In genomic region chr10:111830360-111830759, GRCh38 we compare ENCODE assay signal across 24 cellular contexts.
DNase-seq lines count a peak whose midpoint lies in the region; ATAC-seq, FAIRE-seq and TF ChIP-seq lines count a peak whose summit lies in the region.
"Had no signal": no experiment of that assay in that cellular context is flagged by ENCODE, and none has a peak within 500 bp of the region (broad histone marks: within the 10 kb centered on the region; RNA-seq: fewer than 3 reads in every experiment).

No MANE protein-coding gene starts in this region.

- no peaks in the 10 kb centered on the region for H3K27me3 Mint-ChIP-seq in GM23338 (ENCODE audit: insufficient read depth, low read depth, poor library complexity)
- no peaks in the 10 kb centered on the region for H3K27me3 Mint-ChIP-seq in endodermal cell (ENCODE audit: insufficient read depth)

- TF ChIP-seq EP300 in H1 (IDR thresholded peaks at IDR 0.05; ENCODE audit: borderline replicate concordance in 1 of 2, low read depth in 2 of 2, low read length in 2 of 2): no peak

- no peaks in the 10 kb centered on the region for H3K9me2 ChIP-seq in GM23338 (ENCODE audit: insufficient read depth)

- no peak overlapping the region for H3K4me3 ChIP-seq in GM23338
- H3K4me3 ChIP-seq in H1 (ENCODE audit: extremely low read depth in 1 of 4, insufficient read depth in 2 of 4, low read depth in 3 of 4, low read length in 4 of 4): no peak overlapping the region
- peak overlapping the region in 1 of 2 donors; percentile 10 for H3K4me3 ChIP-seq in muscle layer of colon (ENCODE audit: low read depth in 1 of 2, low read length in 2 of 2)
- no peak overlapping the region for H3K4me3 ChIP-seq in trophoblast cell (ENCODE audit: low read depth, low read length)
- no peak overlapping the region for H3K4me3 ChIP-seq in adrenal gland
- H3K4me3 ChIP-seq in endodermal cell (ENCODE audit: low read length): no peak overlapping the region

- FAIRE-seq in H1 (lab: Jason Lieb, UNC): no peak
- FAIRE-seq: GM12891 had no signal

- no peak overlapping the region for H4K8ac ChIP-seq in H1 (ENCODE audit: extremely low read depth, insufficient read depth, low read length)
- H4K8ac ChIP-seq in trophoblast cell (ENCODE audit: low read depth, low read length): no peak overlapping the region

- H2BK120ac ChIP-seq in H1 (replicated peaks; ENCODE audit: low read depth, low read length) (no peak overlapping the region), trophoblast cell (ENCODE audit: insufficient read depth, low read length, poor library complexity) (no peak overlapping the region)

- no peak overlapping the region for H4K12ac ChIP-seq in trophoblast cell (ENCODE audit: low read depth, low read length)

- H3K23ac ChIP-seq in H1 (ENCODE audit: insufficient read length) (no peak overlapping the region), trophoblast cell (ENCODE audit: low read length) (peak overlapping the region; percentile 61)

- H3K9me3 ChIP-seq in H1 (ENCODE audit: insufficient read depth in 2 of 2, low read depth in 1 of 2, low read length in 1 of 2) (no peaks in the 10 kb centered on the region), muscle layer of colon (ENCODE audit: low read length) (no peaks in the 10 kb centered on the region), trophoblast cell (ENCODE audit: insufficient read depth, low read depth, low read length) (no peaks in the 10 kb centered on the region), adrenal gland (replicated peaks in 1 of 3) (no peaks in the 10 kb centered on the region), endodermal cell (ENCODE audit: control insufficient read depth, low read length) (no peaks in the 10 kb centered on the region)

- H3K27me3 ChIP-seq in GM23338 (ENCODE audit: insufficient read depth): no peaks in the 10 kb centered on the region
- no peaks in the 10 kb centered on the region for H3K27me3 ChIP-seq in H1 (replicated peaks in 1 of 4; ENCODE audit: control insufficient read depth in 3 of 4, extremely low read depth in 1 of 4, insufficient read depth in 3 of 4, low read length in 3 of 4)
- H3K27me3 ChIP-seq in muscle layer of colon (ENCODE audit: control insufficient read depth in 1 of 2, insufficient read depth in 2 of 2, low read length in 2 of 2): no peaks in the 10 kb centered on the region
- H3K27me3 ChIP-seq in trophoblast cell (ENCODE audit: insufficient read depth, low read length): no peaks in the 10 kb centered on the region
- no peaks in the 10 kb centered on the region for H3K27me3 ChIP-seq in adrenal gland
- H3K27me3 ChIP-seq in endodermal cell (ENCODE audit: control insufficient read depth, insufficient read depth, low read length, poor library complexity, severe bottlenecking): no peaks in the 10 kb centered on the region

- H2BK5ac ChIP-seq in H1 (ENCODE audit: low read depth, low read length) (no peak overlapping the region), trophoblast cell (ENCODE audit: low read depth, low read length, poor library complexity) (no peak overlapping the region)

- WGBS in H1 (ENCODE audit: extremely low coverage in 1 of 2, insufficient coverage in 1 of 2, insufficient read length in 1 of 2, insufficient replicate concordance in 2 of 2, low coverage in 1 of 2, low lambda C conversion rate in 2 of 2, missing lambda C conversion rate in 1 of 2), 2 experiments: 85% methylated on average over 7 of the region's 7 CpGs; no CpG with 5 or more reads in 1 of the 2 experiments
- WGBS in trophoblast cell (ENCODE audit: extremely low coverage, insufficient coverage, insufficient read length): no CpG with 5 or more reads among the region's 7 CpGs
- 48 to 69% (median 60%) methylated on average over 7 of the region's 7 CpGs for WGBS in adrenal gland, 4 donors
- 68 to 88% methylated on average over 6 to 7 of the region's 7 CpGs for WGBS in endodermal cell (ENCODE audit: insufficient coverage in 1 of 2, insufficient read length in 1 of 2), 2 experiments

- H2BK12ac ChIP-seq in H1 (ENCODE audit: low read depth, low read length) (no peak overlapping the region), trophoblast cell (ENCODE audit: low read length) (no peak overlapping the region)

- no peak overlapping the region for H2BK15ac ChIP-seq in H1 (ENCODE audit: low read length)

- intact Hi-C loops in adrenal gland (cut with DNase I): no loop called here

- H3K79me1 ChIP-seq in H1 (ENCODE audit: low read depth, low read length): no peaks in the 10 kb centered on the region
- no peaks in the 10 kb centered on the region for H3K79me1 ChIP-seq in trophoblast cell (ENCODE audit: low read length)

- POLR2A ChIA-PET in H1 (lab: Charles Lee; ENCODE audit: partially characterized antibody): no interaction called here

- CTCF ChIA-PET in H1 (lab: Charles Lee; ENCODE audit: partially characterized antibody): interaction anchor here (0.8 to 1.5 kb wide), 6 partner anchors 9 to 311 kb away, joined by 3 to 4 read pairs (median 3); no protein-coding TSS in a partner anchor

- H3K27ac ChIP-seq in GM23338 (ENCODE audit: low read depth): no peak overlapping the region
- H3K27ac ChIP-seq in H1 (ENCODE audit: low read depth, low read length): no peak overlapping the region
- peak overlapping the region; percentile 46 for H3K27ac ChIP-seq in muscle layer of colon (ENCODE audit: low read depth, low read length)
- no peak overlapping the region for H3K27ac ChIP-seq in trophoblast cell (ENCODE audit: low read depth, low read length)
- H3K27ac ChIP-seq in adrenal gland: no peak overlapping the region
- H3K27ac ChIP-seq in endodermal cell (ENCODE audit: low read depth, low read length): no peak overlapping the region

- no peak for TF ChIP-seq CTCF in GM23338 (conservative IDR thresholded peaks at IDR 0.05; ENCODE audit: low read depth in 2 of 2)
- no peak for TF ChIP-seq CTCF in H1 (IDR thresholded peaks at IDR 0.05; ENCODE audit: control extremely low read depth in 1 of 3, insufficient read depth in 1 of 3, low read depth in 1 of 3, low read length in 3 of 3)
- TF ChIP-seq CTCF in adrenal gland (IDR thresholded peaks at IDR 0.05): no peak
- no peak for TF ChIP-seq CTCF in endodermal cell (conservative IDR thresholded peaks at IDR 0.05)

- peak; percentile 53; the same call in 2 of the 3 replicates for ATAC-seq in GM23338
- ATAC-seq in SK-N-SH treated with all-trans-retinoic acid at 6 μM for 48 hours: no peak
- ATAC-seq: PC-3 had no signal

- H3K4me3 Mint-ChIP-seq in GM23338 (no peak overlapping the region), endodermal cell (no peak overlapping the region)

- no peak for TF ChIP-seq POLR2A in H1 (IDR thresholded peaks at IDR 0.05; ENCODE audit: control extremely low read depth in 1 of 2, low read depth in 2 of 2, low read length in 2 of 2)
- no peak for TF ChIP-seq POLR2A in adrenal gland (IDR thresholded peaks at IDR 0.05)

- no peak overlapping the region for H3K4me2 ChIP-seq in GM23338
- no peak overlapping the region for H3K4me2 ChIP-seq in H1 (ENCODE audit: insufficient read depth in 1 of 2, low read depth in 2 of 2, low read length in 2 of 2)
- no peak overlapping the region for H3K4me2 ChIP-seq in trophoblast cell (ENCODE audit: low read length)

- peaks cover 4% of the 10 kb centered on the region; the same call in 1 of the 2 replicates for H3K4me1 ChIP-seq in GM23338 (ENCODE audit: insufficient read depth)
- H3K4me1 ChIP-seq in H1 (replicated peaks in 1 of 4; ENCODE audit: control insufficient read depth in 3 of 4, insufficient read depth in 4 of 4, low read length in 3 of 4): no peaks in the 10 kb centered on the region
- peaks cover 31% of the 10 kb centered on the region for H3K4me1 ChIP-seq in muscle layer of colon (ENCODE audit: insufficient read depth, low read length)
- no peaks in the 10 kb centered on the region for H3K4me1 ChIP-seq in trophoblast cell (ENCODE audit: control insufficient read depth in 1 of 2, insufficient read depth in 2 of 2, low read length in 2 of 2)
- H3K4me1 ChIP-seq in adrenal gland (replicated peaks in 1 of 2): no peaks in the 10 kb centered on the region
- no peaks in the 10 kb centered on the region for H3K4me1 ChIP-seq in endodermal cell (ENCODE audit: control insufficient read depth, insufficient read depth, low read length)

- H3K79me2 ChIP-seq in GM23338 (replicated peaks; ENCODE audit: insufficient read depth) (no peaks in the 10 kb centered on the region), H1 (ENCODE audit: control insufficient read depth in 1 of 2, insufficient read depth in 2 of 2, low read length in 2 of 2) (no peaks in the 10 kb centered on the region), trophoblast cell (ENCODE audit: control insufficient read depth, insufficient read depth, low read length, poor library complexity) (no peaks in the 10 kb centered on the region)

- H4K91ac ChIP-seq in H1 (replicated peaks; ENCODE audit: insufficient read length, low read length): no peak overlapping the region
- H4K91ac ChIP-seq in trophoblast cell (ENCODE audit: low read depth, low read length): no peak overlapping the region

- H3K36me3 Mint-ChIP-seq in GM23338 (ENCODE audit: low read depth) (no peaks in the 10 kb centered on the region), endodermal cell (ENCODE audit: low read depth) (no peaks in the 10 kb centered on the region)

- H4K20me1 ChIP-seq in GM23338 (replicated peaks; ENCODE audit: insufficient read depth) (no peaks in the 10 kb centered on the region), H1 (replicated peaks in 1 of 2; ENCODE audit: control insufficient read depth in 1 of 2, insufficient read depth in 2 of 2, low read length in 2 of 2) (no peaks in the 10 kb centered on the region)

- H3K4ac ChIP-seq in H1 (replicated peaks; ENCODE audit: insufficient read length, low read depth, low read length): no peak overlapping the region
- no peak overlapping the region for H3K4ac ChIP-seq in trophoblast cell (ENCODE audit: low read depth, low read length)

- H2AK5ac ChIP-seq in H1 (ENCODE audit: low read depth, low read length) (no peak overlapping the region), trophoblast cell (ENCODE audit: low read length) (no peak overlapping the region)

- H3K14ac ChIP-seq in H1 (ENCODE audit: insufficient read length) (no peak overlapping the region), trophoblast cell (ENCODE audit: low read length) (no peak overlapping the region)

- H3K4me1 Mint-ChIP-seq in GM23338 (peaks cover 10% of the 10 kb centered on the region), endodermal cell (peaks cover 10% of the 10 kb centered on the region)

- no peaks in the 10 kb centered on the region for H3K23me2 ChIP-seq in H1 (ENCODE audit: low read depth, low read length)

- H3K18ac ChIP-seq in H1 (ENCODE audit: extremely low read depth, low read length) (no peak overlapping the region), trophoblast cell (ENCODE audit: low read length) (no peak overlapping the region)

- no peak overlapping the region for H4K5ac ChIP-seq in H1 (ENCODE audit: insufficient read length, low read depth, low read length)

- TF ChIP-seq RAD21 in H1 (IDR thresholded peaks at IDR 0.05 in 1 of 2, conservative IDR thresholded peaks at IDR 0.05 in 1 of 2; ENCODE audit: low read depth in 2 of 2, low read length in 2 of 2): no peak

- no peaks in the 10 kb centered on the region for H3F3A ChIP-seq in GM23338 (replicated peaks; ENCODE audit: low read depth)

- H3K36me3 ChIP-seq in GM23338 (ENCODE audit: insufficient read depth) (no peaks in the 10 kb centered on the region), H1 (ENCODE audit: control insufficient read depth in 2 of 4, insufficient read depth in 4 of 4, low read length in 3 of 4) (no peaks in the 10 kb centered on the region), muscle layer of colon (ENCODE audit: insufficient read depth, low read length) (no peaks in the 10 kb centered on the region), trophoblast cell (ENCODE audit: control insufficient read depth in 1 of 2, insufficient read depth in 2 of 2, low read length in 2 of 2) (no peaks in the 10 kb centered on the region), adrenal gland (replicated peaks in 1 of 2) (no peaks in the 10 kb centered on the region), endodermal cell (ENCODE audit: control insufficient read depth, insufficient read depth, low read length) (no peaks in the 10 kb centered on the region)

- no peak overlapping the region for H2BK20ac ChIP-seq in H1 (ENCODE audit: low read length)

- no peak overlapping the region for H3K9ac ChIP-seq in H1 (replicated peaks in 1 of 4; ENCODE audit: extremely low read depth in 1 of 4, low read depth in 3 of 4, low read length in 3 of 4)
- H3K9ac ChIP-seq in muscle layer of colon (ENCODE audit: low read length): no peak overlapping the region
- H3K9ac ChIP-seq in trophoblast cell (ENCODE audit: low read length): no peak overlapping the region
- no peak overlapping the region for H3K9ac ChIP-seq in endodermal cell (ENCODE audit: extremely low read depth, low read length, poor library complexity, severe bottlenecking)

- DNase-seq in GM23338 (ENCODE audit: low spot score): no peak
- DNase-seq in H1 (ENCODE audit: low read depth in 1 of 2, low spot score in 2 of 2): no peak
- no peak for DNase-seq in trophoblast cell
- no peak for DNase-seq in NOMO-1 treated with dmso at 0.1 percent for 144 hours (lab: John Stamatoyannopoulos, UW; ENCODE audit: unreplicated experiment)
- no peak for DNase-seq in adrenal gland
- no peak for DNase-seq in endodermal cell
- DNase-seq: 8988T, ACHN, Calu3, DMS79 treated with DMSO at 0.1 percent for 48 hours, GF-D8, HCEC 1CT, KBM-7, MV-4-11, NCI-H1105, NCI-H1436 treated with DMSO at 0.1 percent for 48 hours, NCI-H187 treated with DMSO at 0.1 percent for 48 hours, NCI-H2171 treated with DMSO at 0.1 percent for 48 hours, NCI-H345, NCI-H510A treated with DMSO at 0.1 percent for 48 hours, PC-3 had no signal

- no peak overlapping the region for H3K56ac ChIP-seq in H1 (replicated peaks; ENCODE audit: insufficient read length, low read depth, low read length)

- H3K27ac Mint-ChIP-seq in GM23338: no peak overlapping the region
- H3K27ac Mint-ChIP-seq in endodermal cell: no peak overlapping the region

- H2AFZ ChIP-seq in GM23338 (0 out of 2 replicates have a peak overlapping the region, but pooled peaks have one; percentile 6), H1 (ENCODE audit: low read length) (peak overlapping the region; percentile 52; the same call in 1 of the 2 replicates), trophoblast cell (ENCODE audit: insufficient read depth, low read length, poor library complexity) (no peak overlapping the region)

- H3K9me3 Mint-ChIP-seq in GM23338 (no peaks in the 10 kb centered on the region), endodermal cell (no peaks in the 10 kb centered on the region)
